In genomic region chr15:75653347-75653913, GRCh38 we compare ENCODE assay signal across 2 cellular contexts.
TF ChIP-seq lines count a peak whose summit lies in the region.

No MANE protein-coding gene starts in this region.

TF ChIP-seq in SK-N-SH, 30 proteins besides CTCF, POLR2A, EP300 and RAD21 (continued from another document):
- TF ChIP-seq, protein P1, sequence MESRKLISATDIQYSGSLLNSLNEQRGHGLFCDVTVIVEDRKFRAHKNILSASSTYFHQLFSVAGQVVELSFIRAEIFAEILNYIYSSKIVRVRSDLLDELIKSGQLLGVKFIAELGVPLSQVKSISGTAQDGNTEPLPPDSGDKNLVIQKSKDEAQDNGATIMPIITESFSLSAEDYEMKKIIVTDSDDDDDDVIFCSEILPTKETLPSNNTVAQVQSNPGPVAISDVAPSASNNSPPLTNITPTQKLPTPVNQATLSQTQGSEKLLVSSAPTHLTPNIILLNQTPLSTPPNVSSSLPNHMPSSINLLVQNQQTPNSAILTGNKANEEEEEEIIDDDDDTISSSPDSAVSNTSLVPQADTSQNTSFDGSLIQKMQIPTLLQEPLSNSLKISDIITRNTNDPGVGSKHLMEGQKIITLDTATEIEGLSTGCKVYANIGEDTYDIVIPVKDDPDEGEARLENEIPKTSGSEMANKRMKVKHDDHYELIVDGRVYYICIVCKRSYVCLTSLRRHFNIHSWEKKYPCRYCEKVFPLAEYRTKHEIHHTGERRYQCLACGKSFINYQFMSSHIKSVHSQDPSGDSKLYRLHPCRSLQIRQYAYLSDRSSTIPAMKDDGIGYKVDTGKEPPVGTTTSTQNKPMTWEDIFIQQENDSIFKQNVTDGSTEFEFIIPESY (IDR thresholded peaks at IDR 0.05; ENCODE audit: borderline replicate concordance, low read depth) = no peak
- TF ChIP-seq YY1 (IDR thresholded peaks at IDR 0.05; ENCODE audit: low read depth) = no peak
- no peak for TF ChIP-seq RFX5 (IDR thresholded peaks at IDR 0.05; ENCODE audit: low read length)
- TF ChIP-seq, protein P2, sequence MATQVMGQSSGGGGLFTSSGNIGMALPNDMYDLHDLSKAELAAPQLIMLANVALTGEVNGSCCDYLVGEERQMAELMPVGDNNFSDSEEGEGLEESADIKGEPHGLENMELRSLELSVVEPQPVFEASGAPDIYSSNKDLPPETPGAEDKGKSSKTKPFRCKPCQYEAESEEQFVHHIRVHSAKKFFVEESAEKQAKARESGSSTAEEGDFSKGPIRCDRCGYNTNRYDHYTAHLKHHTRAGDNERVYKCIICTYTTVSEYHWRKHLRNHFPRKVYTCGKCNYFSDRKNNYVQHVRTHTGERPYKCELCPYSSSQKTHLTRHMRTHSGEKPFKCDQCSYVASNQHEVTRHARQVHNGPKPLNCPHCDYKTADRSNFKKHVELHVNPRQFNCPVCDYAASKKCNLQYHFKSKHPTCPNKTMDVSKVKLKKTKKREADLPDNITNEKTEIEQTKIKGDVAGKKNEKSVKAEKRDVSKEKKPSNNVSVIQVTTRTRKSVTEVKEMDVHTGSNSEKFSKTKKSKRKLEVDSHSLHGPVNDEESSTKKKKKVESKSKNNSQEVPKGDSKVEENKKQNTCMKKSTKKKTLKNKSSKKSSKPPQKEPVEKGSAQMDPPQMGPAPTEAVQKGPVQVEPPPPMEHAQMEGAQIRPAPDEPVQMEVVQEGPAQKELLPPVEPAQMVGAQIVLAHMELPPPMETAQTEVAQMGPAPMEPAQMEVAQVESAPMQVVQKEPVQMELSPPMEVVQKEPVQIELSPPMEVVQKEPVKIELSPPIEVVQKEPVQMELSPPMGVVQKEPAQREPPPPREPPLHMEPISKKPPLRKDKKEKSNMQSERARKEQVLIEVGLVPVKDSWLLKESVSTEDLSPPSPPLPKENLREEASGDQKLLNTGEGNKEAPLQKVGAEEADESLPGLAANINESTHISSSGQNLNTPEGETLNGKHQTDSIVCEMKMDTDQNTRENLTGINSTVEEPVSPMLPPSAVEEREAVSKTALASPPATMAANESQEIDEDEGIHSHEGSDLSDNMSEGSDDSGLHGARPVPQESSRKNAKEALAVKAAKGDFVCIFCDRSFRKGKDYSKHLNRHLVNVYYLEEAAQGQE (IDR thresholded peaks at IDR 0.05; ENCODE audit: low read depth, low read length) = no peak
- TF ChIP-seq, protein P3, sequence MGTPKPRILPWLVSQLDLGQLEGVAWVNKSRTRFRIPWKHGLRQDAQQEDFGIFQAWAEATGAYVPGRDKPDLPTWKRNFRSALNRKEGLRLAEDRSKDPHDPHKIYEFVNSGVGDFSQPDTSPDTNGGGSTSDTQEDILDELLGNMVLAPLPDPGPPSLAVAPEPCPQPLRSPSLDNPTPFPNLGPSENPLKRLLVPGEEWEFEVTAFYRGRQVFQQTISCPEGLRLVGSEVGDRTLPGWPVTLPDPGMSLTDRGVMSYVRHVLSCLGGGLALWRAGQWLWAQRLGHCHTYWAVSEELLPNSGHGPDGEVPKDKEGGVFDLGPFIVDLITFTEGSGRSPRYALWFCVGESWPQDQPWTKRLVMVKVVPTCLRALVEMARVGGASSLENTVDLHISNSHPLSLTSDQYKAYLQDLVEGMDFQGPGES (IDR thresholded peaks at IDR 0.05; ENCODE audit: low read depth, low read length) = no peak
- no peak for TF ChIP-seq SMC3 (IDR thresholded peaks at IDR 0.05; ENCODE audit: low read depth, low read length)
- TF ChIP-seq, protein P4, sequence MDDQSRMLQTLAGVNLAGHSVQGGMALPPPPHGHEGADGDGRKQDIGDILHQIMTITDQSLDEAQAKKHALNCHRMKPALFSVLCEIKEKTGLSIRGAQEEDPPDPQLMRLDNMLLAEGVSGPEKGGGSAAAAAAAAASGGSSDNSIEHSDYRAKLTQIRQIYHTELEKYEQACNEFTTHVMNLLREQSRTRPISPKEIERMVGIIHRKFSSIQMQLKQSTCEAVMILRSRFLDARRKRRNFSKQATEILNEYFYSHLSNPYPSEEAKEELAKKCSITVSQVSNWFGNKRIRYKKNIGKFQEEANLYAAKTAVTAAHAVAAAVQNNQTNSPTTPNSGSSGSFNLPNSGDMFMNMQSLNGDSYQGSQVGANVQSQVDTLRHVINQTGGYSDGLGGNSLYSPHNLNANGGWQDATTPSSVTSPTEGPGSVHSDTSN (IDR thresholded peaks at IDR 0.05) = no peak
- no peak for TF ChIP-seq USF2 (IDR thresholded peaks at IDR 0.05; ENCODE audit: borderline replicate concordance, low read depth, low read length)
- TF ChIP-seq TCF12 (IDR thresholded peaks at IDR 0.05) = no peak
- TF ChIP-seq GABPA (IDR thresholded peaks at IDR 0.05; ENCODE audit: low read depth) = no peak
- no peak for TF ChIP-seq JUND (IDR thresholded peaks at IDR 0.05)
- TF ChIP-seq, protein P5, sequence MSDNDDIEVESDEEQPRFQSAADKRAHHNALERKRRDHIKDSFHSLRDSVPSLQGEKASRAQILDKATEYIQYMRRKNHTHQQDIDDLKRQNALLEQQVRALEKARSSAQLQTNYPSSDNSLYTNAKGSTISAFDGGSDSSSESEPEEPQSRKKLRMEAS (IDR thresholded peaks at IDR 0.05; ENCODE audit: low read depth) = no peak
TF ChIP-seq in SK-N-SH: peak in this region for 0.

TF ChIP-seq in SK-N-SH treated with all-trans-retinoic acid at 6 μM for 48 hours, 23 proteins besides CTCF, POLR2A, EP300 and RAD21:
- TF ChIP-seq PATZ1 (CRISPR knock-in tag; IDR thresholded peaks at IDR 0.05; ENCODE audit: borderline replicate concordance) (no peak), ZFP3 (CRISPR knock-in tag; IDR thresholded peaks at IDR 0.05) (no peak), ISL1 (CRISPR knock-in tag; IDR thresholded peaks at IDR 0.05) (no peak), BACH2 (CRISPR knock-in tag; IDR thresholded peaks at IDR 0.05; ENCODE audit: borderline replicate concordance) (no peak), ARNTL (CRISPR knock-in tag; IDR thresholded peaks at IDR 0.05; ENCODE audit: borderline replicate concordance, low read depth) (no peak), ZNF565 (CRISPR knock-in tag; conservative IDR thresholded peaks at IDR 0.05; ENCODE audit: low read depth) (no peak), TSHZ2 (CRISPR knock-in tag; IDR thresholded peaks at IDR 0.05) (no peak), ZNF70 (CRISPR knock-in tag; IDR thresholded peaks at IDR 0.05) (no peak), ESRRG (CRISPR knock-in tag; IDR thresholded peaks at IDR 0.05) (no peak), SNAI2 (CRISPR knock-in tag; IDR thresholded peaks at IDR 0.05) (no peak), OSR1 (CRISPR knock-in tag; IDR thresholded peaks at IDR 0.05) (no peak)
- TF ChIP-seq, protein P6, sequence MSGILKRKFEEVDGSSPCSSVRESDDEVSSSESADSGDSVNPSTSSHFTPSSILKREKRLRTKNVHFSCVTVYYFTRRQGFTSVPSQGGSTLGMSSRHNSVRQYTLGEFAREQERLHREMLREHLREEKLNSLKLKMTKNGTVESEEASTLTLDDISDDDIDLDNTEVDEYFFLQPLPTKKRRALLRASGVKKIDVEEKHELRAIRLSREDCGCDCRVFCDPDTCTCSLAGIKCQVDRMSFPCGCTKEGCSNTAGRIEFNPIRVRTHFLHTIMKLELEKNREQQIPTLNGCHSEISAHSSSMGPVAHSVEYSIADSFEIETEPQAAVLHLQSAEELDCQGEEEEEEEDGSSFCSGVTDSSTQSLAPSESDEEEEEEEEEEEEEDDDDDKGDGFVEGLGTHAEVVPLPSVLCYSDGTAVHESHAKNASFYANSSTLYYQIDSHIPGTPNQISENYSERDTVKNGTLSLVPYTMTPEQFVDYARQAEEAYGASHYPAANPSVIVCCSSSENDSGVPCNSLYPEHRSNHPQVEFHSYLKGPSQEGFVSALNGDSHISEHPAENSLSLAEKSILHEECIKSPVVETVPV (CRISPR knock-in tag; IDR thresholded peaks at IDR 0.05) = no peak
- TF ChIP-seq, protein P7, sequence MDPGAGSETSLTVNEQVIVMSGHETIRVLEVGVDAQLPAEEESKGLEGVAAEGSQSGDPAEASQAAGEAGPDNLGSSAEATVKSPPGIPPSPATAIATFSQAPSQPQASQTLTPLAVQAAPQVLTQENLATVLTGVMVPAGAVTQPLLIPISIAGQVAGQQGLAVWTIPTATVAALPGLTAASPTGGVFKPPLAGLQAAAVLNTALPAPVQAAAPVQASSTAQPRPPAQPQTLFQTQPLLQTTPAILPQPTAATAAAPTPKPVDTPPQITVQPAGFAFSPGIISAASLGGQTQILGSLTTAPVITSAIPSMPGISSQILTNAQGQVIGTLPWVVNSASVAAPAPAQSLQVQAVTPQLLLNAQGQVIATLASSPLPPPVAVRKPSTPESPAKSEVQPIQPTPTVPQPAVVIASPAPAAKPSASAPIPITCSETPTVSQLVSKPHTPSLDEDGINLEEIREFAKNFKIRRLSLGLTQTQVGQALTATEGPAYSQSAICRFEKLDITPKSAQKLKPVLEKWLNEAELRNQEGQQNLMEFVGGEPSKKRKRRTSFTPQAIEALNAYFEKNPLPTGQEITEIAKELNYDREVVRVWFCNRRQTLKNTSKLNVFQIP (CRISPR knock-in tag; IDR thresholded peaks at IDR 0.05; ENCODE audit: borderline replicate concordance, low read depth) = no peak
